Comparison of ENCODE assay signal across 24 cellular contexts in genomic region chr18:79457652-79458051, GRCh38.
DNase-seq lines count a peak whose midpoint lies in the region; ATAC-seq, FAIRE-seq and TF ChIP-seq lines count a peak whose summit lies in the region.
"Had no signal": no experiment of that assay in that cellular context is flagged by ENCODE, and none has a peak within 500 bp of the region (broad histone marks: within the 10 kb centered on the region; RNA-seq: fewer than 3 reads in every experiment).

No MANE protein-coding gene starts in this region.

- FAIRE-seq in D721Med (lab: Jason Lieb, UNC), result no peak
- FAIRE-seq: keratinocyte had no signal

- no peaks in the 10 kb centered on the region for H3K27me3 Mint-ChIP-seq in T-helper 17 cell
- no peaks in the 10 kb centered on the region for H3K27me3 Mint-ChIP-seq in activated CD8-positive, alpha-beta memory T cell treated with anti-CD3 and anti-CD28 coated beads, Interleukin-2, amount 10 ng/mL, durations not matched to agents 7 days and 5 days
- H3K27me3 Mint-ChIP-seq: activated naive CD8-positive, alpha-beta T cell treated with anti-CD3 and anti-CD28 coated beads, Interleukin-2, amount 10 ng/mL, durations not matched to agents 7 days and 5 days; activated T-helper 17 cell treated with anti-CD3 and anti-CD28 coated beads, Interleukin-2, amount 50 U/mL, for 72 hours; dendritic cell treated with granulocyte-macrophage colony-stimulating factor and Interleukin-4, amounts not matched to agents 40 ng/mL and 50 ng/mL, for 4 days; naive thymus-derived CD4-positive, alpha-beta T cell had no signal

- peaks cover 34% of the 10 kb centered on the region for H3K4me1 ChIP-seq in lower lobe of right lung

- H3K9me3 ChIP-seq in T-helper 17 cell (ENCODE audit: control insufficient read depth, low read length, poor library complexity, severe bottlenecking) (no peaks in the 10 kb centered on the region), lower lobe of right lung (no peaks in the 10 kb centered on the region)
- H3K9me3 ChIP-seq: body of pancreas, Peyer's patch, testis had no signal

- H3K27ac ChIP-seq in lower lobe of right lung, result peak overlapping the region; percentile 73
- H3K27ac ChIP-seq: epithelial cell of prostate, foreskin keratinocyte had no signal

- H3K4me3 ChIP-seq in lower lobe of right lung, result no peak overlapping the region
- H3K4me3 ChIP-seq: body of pancreas, testis had no signal

- CTCF ChIA-PET in activated CD8-positive, alpha-beta memory T cell treated with anti-CD3 and anti-CD28 coated beads, Interleukin-2, amount 10 ng/mL, durations not matched to agents 7 days and 5 days (lab: Charles Lee), result no interaction called here

- H3K4me3 Mint-ChIP-seq in T-helper 17 cell, result no peak overlapping the region
- no peak overlapping the region for H3K4me3 Mint-ChIP-seq in stimulated activated effector memory CD8-positive, alpha-beta T cell treated with anti-CD3 and anti-CD28 coated beads, Interleukin-12 subunit alpha, Interleukin-12 subunit beta, amount 100 ng/mL, for 72 hours
- no peak overlapping the region for H3K4me3 Mint-ChIP-seq in activated CD8-positive, alpha-beta memory T cell treated with anti-CD3 and anti-CD28 coated beads, Interleukin-2, amount 10 ng/mL, durations not matched to agents 7 days and 5 days
- H3K4me3 Mint-ChIP-seq: activated naive CD8-positive, alpha-beta T cell treated with anti-CD3 and anti-CD28 coated beads, Interleukin-2, amount 10 ng/mL, durations not matched to agents 7 days and 5 days; activated T-helper 17 cell treated with anti-CD3 and anti-CD28 coated beads, Interleukin-2, amount 50 U/mL, for 72 hours; CD8-positive, alpha-beta T cell; dendritic cell treated with granulocyte-macrophage colony-stimulating factor and Interleukin-4, amounts not matched to agents 40 ng/mL and 50 ng/mL, for 4 days; H9; naive thymus-derived CD4-positive, alpha-beta T cell had no signal

- H3K36me3 Mint-ChIP-seq in T-helper 17 cell (ENCODE audit: low read depth), result no peaks in the 10 kb centered on the region
- peaks cover 58% of the 10 kb centered on the region for H3K36me3 Mint-ChIP-seq in stimulated activated effector memory CD8-positive, alpha-beta T cell treated with anti-CD3 and anti-CD28 coated beads, Interleukin-12 subunit alpha, Interleukin-12 subunit beta, amount 100 ng/mL, for 72 hours
- no peaks in the 10 kb centered on the region for H3K36me3 Mint-ChIP-seq in activated CD8-positive, alpha-beta memory T cell treated with anti-CD3 and anti-CD28 coated beads, Interleukin-2, amount 10 ng/mL, durations not matched to agents 7 days and 5 days

- H3K27ac Mint-ChIP-seq in T-helper 17 cell, result peak overlapping the region; percentile 51
- H3K27ac Mint-ChIP-seq in stimulated activated effector memory CD8-positive, alpha-beta T cell treated with anti-CD3 and anti-CD28 coated beads, Interleukin-12 subunit alpha, Interleukin-12 subunit beta, amount 100 ng/mL, for 72 hours, result peak overlapping the region; percentile 29
- H3K27ac Mint-ChIP-seq in activated CD8-positive, alpha-beta memory T cell treated with anti-CD3 and anti-CD28 coated beads, Interleukin-2, amount 10 ng/mL, durations not matched to agents 7 days and 5 days, result no peak overlapping the region
- H3K27ac Mint-ChIP-seq: activated naive CD8-positive, alpha-beta T cell treated with anti-CD3 and anti-CD28 coated beads, Interleukin-2, amount 10 ng/mL, durations not matched to agents 7 days and 5 days; CD8-positive, alpha-beta T cell; dendritic cell treated with granulocyte-macrophage colony-stimulating factor and Interleukin-4, amounts not matched to agents 40 ng/mL and 50 ng/mL, for 4 days had no signal

- H3K4me1 Mint-ChIP-seq in T-helper 17 cell, result peaks cover 8% of the 10 kb centered on the region
- peaks cover 6% of the 10 kb centered on the region for H3K4me1 Mint-ChIP-seq in stimulated activated effector memory CD8-positive, alpha-beta T cell treated with anti-CD3 and anti-CD28 coated beads, Interleukin-12 subunit alpha, Interleukin-12 subunit beta, amount 100 ng/mL, for 72 hours
- H3K4me1 Mint-ChIP-seq in activated CD8-positive, alpha-beta memory T cell treated with anti-CD3 and anti-CD28 coated beads, Interleukin-2, amount 10 ng/mL, durations not matched to agents 7 days and 5 days, result peaks cover 3% of the 10 kb centered on the region
- H3K4me1 Mint-ChIP-seq: activated T-helper 17 cell treated with anti-CD3 and anti-CD28 coated beads, Interleukin-2, amount 50 U/mL, for 72 hours had no signal

- H3K36me3 ChIP-seq in lower lobe of right lung, result peaks cover 38% of the 10 kb centered on the region

- DNase-seq in D721Med (ENCODE audit: insufficient read length, low spot score) (peak; percentile 30), T-helper 17 cell (no peak), lower lobe of right lung (no peak)
- no peak for DNase-seq in stimulated activated effector memory CD8-positive, alpha-beta T cell treated with anti-CD3 and anti-CD28 coated beads, Interleukin-12 subunit alpha, Interleukin-12 subunit beta, amount 100 ng/mL, for 72 hours (ENCODE audit: low spot score in 2 of 2)
- DNase-seq in stimulated activated CD4-positive, alpha-beta T cell treated with anti-CD3 and anti-CD28 coated beads, Interleukin-12 subunit alpha, Interleukin-12 subunit beta, amount 100 ng/mL, for 4 hours, result no peak
- DNase-seq in activated CD8-positive, alpha-beta memory T cell treated with anti-CD3 and anti-CD28 coated beads, Interleukin-2, amount 10 ng/mL, durations not matched to agents 7 days and 5 days, result no peak
- DNase-seq: activated CD4-positive, alpha-beta T cell treated with anti-CD3 and anti-CD28 coated beads for 4 hours; activated naive CD8-positive, alpha-beta T cell treated with anti-CD3 and anti-CD28 coated beads, Interleukin-2, amount 10 ng/mL, durations not matched to agents 7 days and 5 days; CD8-positive, alpha-beta T cell; DMS153; H9; KG1; naive thymus-derived CD4-positive, alpha-beta T cell; NCI-H524 treated with DMSO at 0.1 percent for 48 hours had no signal

- ATAC-seq in T-helper 17 cell (no peak), lower lobe of right lung (no peak), GM21825 (IDR thresholded peaks at IDR 0.05; ENCODE audit: unreplicated experiment) (no peak), GM19452 (IDR thresholded peaks at IDR 0.05; ENCODE audit: unreplicated experiment) (no peak)
- no peak for ATAC-seq in stimulated activated effector memory CD8-positive, alpha-beta T cell treated with anti-CD3 and anti-CD28 coated beads, Interleukin-12 subunit alpha, Interleukin-12 subunit beta, amount 100 ng/mL, for 72 hours
- no peak for ATAC-seq in activated CD8-positive, alpha-beta memory T cell treated with anti-CD3 and anti-CD28 coated beads, Interleukin-2, amount 10 ng/mL, durations not matched to agents 7 days and 5 days
- ATAC-seq: activated T-helper 17 cell treated with anti-CD3 and anti-CD28 coated beads, Interleukin-2, amount 50 U/mL, for 72 hours; CD8-positive, alpha-beta T cell; naive thymus-derived CD4-positive, alpha-beta T cell had no signal

- TF ChIP-seq CTCF in D721Med (IDR thresholded peaks at IDR 0.05; ENCODE audit: insufficient read depth, missing control alignments) (no peak), lower lobe of right lung (IDR thresholded peaks at IDR 0.05) (no peak)

- intact Hi-C loops in lower lobe of right lung (cut with DNase I), result no loop called here

- H3K9me3 Mint-ChIP-seq in stimulated activated effector memory CD8-positive, alpha-beta T cell treated with anti-CD3 and anti-CD28 coated beads, Interleukin-12 subunit alpha, Interleukin-12 subunit beta, amount 100 ng/mL, for 72 hours, result no peaks in the 10 kb centered on the region
- H3K9me3 Mint-ChIP-seq in activated CD8-positive, alpha-beta memory T cell treated with anti-CD3 and anti-CD28 coated beads, Interleukin-2, amount 10 ng/mL, durations not matched to agents 7 days and 5 days (ENCODE audit: low read depth), result no peaks in the 10 kb centered on the region
- H3K9me3 Mint-ChIP-seq: activated naive CD8-positive, alpha-beta T cell treated with anti-CD3 and anti-CD28 coated beads, Interleukin-2, amount 10 ng/mL, durations not matched to agents 7 days and 5 days; activated T-helper 17 cell treated with anti-CD3 and anti-CD28 coated beads, Interleukin-2, amount 50 U/mL, for 72 hours; CD8-positive, alpha-beta T cell; dendritic cell treated with granulocyte-macrophage colony-stimulating factor and Interleukin-4, amounts not matched to agents 40 ng/mL and 50 ng/mL, for 4 days; H9; naive thymus-derived CD4-positive, alpha-beta T cell had no signal

- H3K27me3 ChIP-seq in lower lobe of right lung (ENCODE audit: low read depth), result no peaks in the 10 kb centered on the region
- H3K27me3 ChIP-seq: body of pancreas, foreskin keratinocyte, Peyer's patch, testis had no signal
